Comparison of ENCODE assay signal across 7 cellular contexts in the genomic region with DNA sequence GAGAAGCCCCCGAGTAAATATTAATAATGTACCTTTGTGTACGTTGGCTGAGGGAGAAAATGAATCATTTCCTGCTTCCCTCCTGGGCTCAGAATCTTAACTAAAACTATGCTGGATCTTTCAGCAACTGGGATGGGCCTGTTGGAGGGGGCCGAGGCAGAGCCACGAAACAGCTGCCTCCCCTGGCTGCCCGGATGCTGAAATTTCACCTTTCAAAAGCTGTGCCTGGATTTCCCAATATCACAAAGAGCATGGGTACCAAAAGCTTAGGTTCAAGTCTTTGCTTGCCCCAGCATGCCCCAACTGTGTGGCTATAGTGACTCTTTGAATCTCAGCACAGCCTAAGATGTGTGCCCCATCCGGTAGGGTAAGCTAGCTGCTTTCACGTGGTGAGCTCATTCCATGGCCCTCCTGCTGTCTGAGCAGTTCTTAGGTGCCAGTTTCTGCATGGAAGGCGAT.
DNase-seq lines count a peak whose midpoint lies in the region; TF ChIP-seq lines count a peak whose summit lies in the region.

No MANE protein-coding gene starts in this region.

- H3K27ac Mint-ChIP-seq in nephron progenitor cell, result peak overlapping the region; percentile 84

- DNase-seq in EH (ENCODE audit: low read depth) (peak; percentile 83), NCI-H1436 (lab: John Stamatoyannopoulos, UW) (peak; percentile 57), amniotic epithelial cell (ENCODE audit: low read depth) (peak; percentile 28), nephron progenitor cell (no peak), SK-N-DZ (ENCODE audit: low spot score) (no peak)
- no peak for DNase-seq in stimulated activated CD4-positive, alpha-beta T cell treated with anti-CD3 and anti-CD28 coated beads, Interleukin-4, amount 100 ng/mL, for 4 hours
- no peak for DNase-seq in NK-92 treated with Interleukin-12 subunit alpha and Interleukin-12 subunit beta, amount 100 ng/mL, for 24 hours (lab: John Stamatoyannopoulos, UW)

- H3K27me3 Mint-ChIP-seq in nephron progenitor cell (ENCODE audit: low read depth, poor library complexity), result peaks cover 21% of the 10 kb centered on the region

- no peak overlapping the region for H3K4me3 Mint-ChIP-seq in nephron progenitor cell

- peaks cover 50% of the 10 kb centered on the region for H3K4me1 Mint-ChIP-seq in nephron progenitor cell

- no peaks in the 10 kb centered on the region for H3K9me3 Mint-ChIP-seq in nephron progenitor cell

- no peaks in the 10 kb centered on the region for H3K36me3 Mint-ChIP-seq in nephron progenitor cell (ENCODE audit: low read depth)

- no peak for TF ChIP-seq CTCF in nephron progenitor cell (IDR thresholded peaks at IDR 0.05)

Comparison
In these comparisons a context has a peak if more than half of its experiments do, and no peak if none do; other contexts are left out.
1. DNase-seq: peak in EH (single experiment), NCI-H1436 (single experiment) and amniotic epithelial cell (single experiment); none in nephron progenitor cell (single experiment), stimulated activated CD4-positive, alpha-beta T cell treated with anti-CD3 and anti-CD28 coated beads, Interleukin-4, amount 100 ng/mL, for 4 hours (0 of 2), SK-N-DZ (single experiment) and NK-92 treated with Interleukin-12 subunit alpha and Interleukin-12 subunit beta, amount 100 ng/mL, for 24 hours (single experiment).